In genomic region chr10:12042797-12043651, GRCh38 we compare ENCODE assay signal across 8 cellular contexts. TPM values are rescaled to one million over a fixed set of nuclear protein-coding genes. Genes with fewer than 3 reads are reported as not detected.
A peak's percentile ranks its signal among the peaks of the same experiment; 100 is the strongest.
DNase-seq lines count a peak whose midpoint lies in the region; TF ChIP-seq lines count a peak whose summit lies in the region.

A gene with protein sequence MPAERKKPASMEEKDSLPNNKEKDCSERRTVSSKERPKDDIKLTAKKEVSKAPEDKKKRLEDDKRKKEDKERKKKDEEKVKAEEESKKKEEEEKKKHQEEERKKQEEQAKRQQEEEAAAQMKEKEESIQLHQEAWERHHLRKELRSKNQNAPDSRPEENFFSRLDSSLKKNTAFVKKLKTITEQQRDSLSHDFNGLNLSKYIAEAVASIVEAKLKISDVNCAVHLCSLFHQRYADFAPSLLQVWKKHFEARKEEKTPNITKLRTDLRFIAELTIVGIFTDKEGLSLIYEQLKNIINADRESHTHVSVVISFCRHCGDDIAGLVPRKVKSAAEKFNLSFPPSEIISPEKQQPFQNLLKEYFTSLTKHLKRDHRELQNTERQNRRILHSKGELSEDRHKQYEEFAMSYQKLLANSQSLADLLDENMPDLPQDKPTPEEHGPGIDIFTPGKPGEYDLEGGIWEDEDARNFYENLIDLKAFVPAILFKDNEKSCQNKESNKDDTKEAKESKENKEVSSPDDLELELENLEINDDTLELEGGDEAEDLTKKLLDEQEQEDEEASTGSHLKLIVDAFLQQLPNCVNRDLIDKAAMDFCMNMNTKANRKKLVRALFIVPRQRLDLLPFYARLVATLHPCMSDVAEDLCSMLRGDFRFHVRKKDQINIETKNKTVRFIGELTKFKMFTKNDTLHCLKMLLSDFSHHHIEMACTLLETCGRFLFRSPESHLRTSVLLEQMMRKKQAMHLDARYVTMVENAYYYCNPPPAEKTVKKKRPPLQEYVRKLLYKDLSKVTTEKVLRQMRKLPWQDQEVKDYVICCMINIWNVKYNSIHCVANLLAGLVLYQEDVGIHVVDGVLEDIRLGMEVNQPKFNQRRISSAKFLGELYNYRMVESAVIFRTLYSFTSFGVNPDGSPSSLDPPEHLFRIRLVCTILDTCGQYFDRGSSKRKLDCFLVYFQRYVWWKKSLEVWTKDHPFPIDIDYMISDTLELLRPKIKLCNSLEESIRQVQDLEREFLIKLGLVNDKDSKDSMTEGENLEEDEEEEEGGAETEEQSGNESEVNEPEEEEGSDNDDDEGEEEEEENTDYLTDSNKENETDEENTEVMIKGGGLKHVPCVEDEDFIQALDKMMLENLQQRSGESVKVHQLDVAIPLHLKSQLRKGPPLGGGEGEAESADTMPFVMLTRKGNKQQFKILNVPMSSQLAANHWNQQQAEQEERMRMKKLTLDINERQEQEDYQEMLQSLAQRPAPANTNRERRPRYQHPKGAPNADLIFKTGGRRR (minus strand): TSS chr10:12042809. CDS start chr10:12035423, 7,386 bp downstream.

- H3K9me3 Mint-ChIP-seq in HFFc6, result peaks cover 5% of the 10 kb centered on the region; the same call in 1 of the 2 replicates
- H3K9me3 Mint-ChIP-seq in neural progenitor cell, result no peaks in the 10 kb centered on the region

- H3K9ac ChIP-seq in neural progenitor cell, result peak within 1 kb of the TSS; percentile 98
- H3K9ac ChIP-seq in stomach smooth muscle (ENCODE audit: low read length in 2 of 2), result peak within 1 kb of the TSS; percentile 93 to 98

- peak within 1 kb of the TSS; percentile 99 for H3K27ac ChIP-seq in neural progenitor cell
- H3K27ac ChIP-seq in stomach smooth muscle (ENCODE audit: low read length), result peak within 1 kb of the TSS; percentile 99

- no peaks in the 10 kb centered on the region for H3K36me3 ChIP-seq in neural progenitor cell
- no peaks in the 10 kb centered on the region for H3K36me3 ChIP-seq in stomach smooth muscle (ENCODE audit: control insufficient read depth in 2 of 2, insufficient read depth in 2 of 2, low read length in 2 of 2)

- H3K4me1 ChIP-seq in neural progenitor cell (peaks cover 13% of the 10 kb centered on the region), stomach smooth muscle (ENCODE audit: control insufficient read depth, insufficient read depth, low read length) (peaks cover 4% of the 10 kb centered on the region)

- H3K4me2 ChIP-seq in neural progenitor cell, result peak within 1 kb of the TSS; percentile 81

- peaks cover 45% of the 10 kb centered on the region for H3K79me2 ChIP-seq in neural progenitor cell (ENCODE audit: low read depth)

- peak; percentile 98 for DNase-seq in GF-D8 (lab: John Stamatoyannopoulos, UW)
- DNase-seq in HFFc6, result peak; percentile 98
- peak; percentile 97 for DNase-seq in NB4 (ENCODE audit: low read depth)
- DNase-seq in SK-N-DZ (ENCODE audit: low spot score), result peak; percentile 99
- peak; percentile 96 for DNase-seq in activated naive CD4-positive, alpha-beta T cell treated with Interleukin-2 at 50 U/mL for 16 hours
- peak; percentile 97 for DNase-seq in foreskin melanocyte
- DNase-seq in neural progenitor cell (ENCODE audit: low spot score), result peak; percentile 97

- TF ChIP-seq POLR2A in NB4 (IDR thresholded peaks at IDR 0.05; ENCODE audit: extremely low read depth, insufficient read length), result peak; percentile 23

- peaks cover 3% of the 10 kb centered on the region for H3K27me3 Mint-ChIP-seq in HFFc6 (ENCODE audit: insufficient read depth)
- H3K27me3 Mint-ChIP-seq in neural progenitor cell (ENCODE audit: insufficient read depth, low read depth), result peaks cover 4% of the 10 kb centered on the region

- H3K27me3 ChIP-seq in neural progenitor cell, result no peaks in the 10 kb centered on the region
- no peaks in the 10 kb centered on the region for H3K27me3 ChIP-seq in stomach smooth muscle (ENCODE audit: control insufficient read depth in 1 of 2, insufficient read depth in 2 of 2, low read length in 2 of 2)

- TF ChIP-seq CTCF in HFFc6 (IDR thresholded peaks at IDR 0.05), result no peak
- TF ChIP-seq CTCF in NB4 (IDR thresholded peaks at IDR 0.05; ENCODE audit: low read depth, low read length), result no peak
- no peak for TF ChIP-seq CTCF in neural progenitor cell (IDR thresholded peaks at IDR 0.05)

- H3K4me3 ChIP-seq in NB4 (ENCODE audit: low read depth, low read length), result peak within 1 kb of the TSS; percentile 84
- H3K4me3 ChIP-seq in neural progenitor cell, result peak within 1 kb of the TSS; percentile 95
- H3K4me3 ChIP-seq in stomach smooth muscle (ENCODE audit: low read length in 2 of 2), result peak within 1 kb of the TSS; percentile 91 to 93

- peaks cover 6% of the 10 kb centered on the region for H3F3A ChIP-seq in neural progenitor cell (ENCODE audit: low read depth)

- peaks cover 15% of the 10 kb centered on the region for H4K20me1 ChIP-seq in neural progenitor cell (ENCODE audit: low read depth)

- peaks cover 28% of the 10 kb centered on the region for H3K4me1 Mint-ChIP-seq in HFFc6 (ENCODE audit: low read depth)
- H3K4me1 Mint-ChIP-seq in neural progenitor cell, result peaks cover 19% of the 10 kb centered on the region

- H3K36me3 Mint-ChIP-seq in HFFc6 (ENCODE audit: low read depth) (peaks cover 5% of the 10 kb centered on the region; the same call in 1 of the 2 replicates), neural progenitor cell (no peaks in the 10 kb centered on the region)

- H3K4me3 Mint-ChIP-seq in HFFc6 (peak within 1 kb of the TSS; percentile 95), neural progenitor cell (peak within 1 kb of the TSS; percentile 96)

- peak within 1 kb of the TSS; percentile 100 for H3K27ac Mint-ChIP-seq in HFFc6
- peak within 1 kb of the TSS; percentile 100 for H3K27ac Mint-ChIP-seq in neural progenitor cell

- H2AFZ ChIP-seq in neural progenitor cell (replicated peaks), result peak within 1 kb of the TSS; percentile 96

- no peaks in the 10 kb centered on the region for H3K9me3 ChIP-seq in neural progenitor cell (ENCODE audit: low read depth)
- no peaks in the 10 kb centered on the region for H3K9me3 ChIP-seq in stomach smooth muscle (ENCODE audit: control insufficient read depth in 2 of 2, low read length in 2 of 2)

RNA-seq across cellular contexts. Expression of the gene that starts here (rescaled TPM):
- 10 to 100 TPM; 18.3 to 24.1 (median 22.0) TPM for total RNA-seq in HFFc6 (2021; fragmentation: NEBNext Ultra II Directional; extraction: Animal tissue kit (Norgen Biotek cat#: 25700))
- polyA plus RNA-seq in SK-N-DZ (2014; cell fraction: cytosol; rRNA removed), result 18.7 and 19.1 TPM in 2 replicates
- 14.9 and 17.6 TPM in 2 replicates for polyA plus RNA-seq in SK-N-DZ (2014; cell fraction: nucleus; rRNA removed)
- 19.6 and 33.2 TPM in 2 replicates for total RNA-seq in neural progenitor cell (ENCODE audit: low replicate concordance)

Comparison
In these comparisons a context has a peak if more than half of its experiments do, and no peak if none do; other contexts are left out.
1. Peak in every context shown above with its lines: DNase-seq, H3K4me3 ChIP-seq and H3K27ac ChIP-seq.